Comparison of ENCODE assay signal across 1 cellular context in the genomic region with DNA sequence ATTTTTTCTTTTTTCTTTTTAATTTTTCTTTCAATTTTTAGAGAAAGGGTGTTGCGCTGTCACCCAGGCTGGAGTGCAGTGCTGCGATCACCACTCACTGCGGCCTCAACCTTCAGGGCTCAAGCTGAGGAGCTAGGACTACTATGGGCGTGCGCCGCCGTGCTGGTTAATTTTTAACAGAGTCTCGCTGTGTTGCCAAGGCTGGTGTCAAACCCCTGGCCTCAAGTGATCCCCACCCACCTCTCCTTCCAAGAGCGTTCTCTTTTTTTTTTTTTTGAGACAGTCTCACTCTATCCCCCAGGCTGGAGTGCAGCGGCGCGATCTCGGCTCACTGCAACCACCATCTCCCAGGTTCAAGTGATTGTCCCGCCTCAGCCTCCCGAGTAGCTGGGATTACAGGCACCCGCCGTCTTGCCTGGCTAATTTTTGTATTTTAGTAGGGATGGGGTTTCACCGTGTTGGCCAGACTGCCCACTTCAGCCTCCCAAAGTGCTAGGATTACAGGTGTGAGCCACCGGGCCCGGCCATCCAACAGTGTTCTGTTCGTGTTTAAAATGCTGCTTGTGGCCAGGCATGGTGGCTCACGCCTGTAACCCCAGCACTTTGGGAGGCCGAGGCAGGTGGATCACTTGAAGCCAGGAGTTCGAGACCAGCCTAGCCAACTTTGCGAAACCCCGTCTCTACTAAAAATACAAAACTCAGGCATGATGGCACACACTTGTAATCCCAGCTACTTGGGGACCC.
TF ChIP-seq lines count a peak whose summit lies in the region.

No MANE protein-coding gene starts in this region.

TF ChIP-seq in HepG2, 621 proteins besides CTCF, POLR2A, EP300 and RAD21 (continued from another document and continues in another):
- TF ChIP-seq, protein P1, sequence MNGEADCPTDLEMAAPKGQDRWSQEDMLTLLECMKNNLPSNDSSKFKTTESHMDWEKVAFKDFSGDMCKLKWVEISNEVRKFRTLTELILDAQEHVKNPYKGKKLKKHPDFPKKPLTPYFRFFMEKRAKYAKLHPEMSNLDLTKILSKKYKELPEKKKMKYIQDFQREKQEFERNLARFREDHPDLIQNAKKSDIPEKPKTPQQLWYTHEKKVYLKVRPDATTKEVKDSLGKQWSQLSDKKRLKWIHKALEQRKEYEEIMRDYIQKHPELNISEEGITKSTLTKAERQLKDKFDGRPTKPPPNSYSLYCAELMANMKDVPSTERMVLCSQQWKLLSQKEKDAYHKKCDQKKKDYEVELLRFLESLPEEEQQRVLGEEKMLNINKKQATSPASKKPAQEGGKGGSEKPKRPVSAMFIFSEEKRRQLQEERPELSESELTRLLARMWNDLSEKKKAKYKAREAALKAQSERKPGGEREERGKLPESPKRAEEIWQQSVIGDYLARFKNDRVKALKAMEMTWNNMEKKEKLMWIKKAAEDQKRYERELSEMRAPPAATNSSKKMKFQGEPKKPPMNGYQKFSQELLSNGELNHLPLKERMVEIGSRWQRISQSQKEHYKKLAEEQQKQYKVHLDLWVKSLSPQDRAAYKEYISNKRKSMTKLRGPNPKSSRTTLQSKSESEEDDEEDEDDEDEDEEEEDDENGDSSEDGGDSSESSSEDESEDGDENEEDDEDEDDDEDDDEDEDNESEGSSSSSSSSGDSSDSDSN (CRISPR knock-in tag; IDR thresholded peaks at IDR 0.05) = 0 out of 2 replicates have a peak, but pooled peaks have one; percentile 27
- TF ChIP-seq DRAP1 (CRISPR knock-in tag; IDR thresholded peaks at IDR 0.05) (peak; percentile 76), MXI1 (IDR thresholded peaks at IDR 0.05; ENCODE audit: borderline replicate concordance, low read depth, low read length) (peak; percentile 79; the same call in 2 of the 3 replicates), ZNF644 (CRISPR knock-in tag; IDR thresholded peaks at IDR 0.05; ENCODE audit: low read depth) (no peak), ERF (CRISPR knock-in tag; IDR thresholded peaks at IDR 0.05) (peak; percentile 27; the same call in 1 of the 2 replicates), ZNF761 (CRISPR knock-in tag; conservative IDR thresholded peaks at IDR 0.05) (no peak), BCL6 (CRISPR knock-in tag; IDR thresholded peaks at IDR 0.05) (no peak; the same call in 1 of the 2 replicates), ARHGAP35 (CRISPR knock-in tag; IDR thresholded peaks at IDR 0.05; ENCODE audit: borderline replicate concordance) (no peak), CHCHD3 (CRISPR knock-in tag; IDR thresholded peaks at IDR 0.05) (no peak), ZZZ3 (CRISPR knock-in tag; IDR thresholded peaks at IDR 0.05; ENCODE audit: borderline replicate concordance) (no peak), RXRA (CRISPR knock-in tag; IDR thresholded peaks at IDR 0.05) (peak; percentile 26; the same call in 1 of the 2 replicates), RNF219 (CRISPR knock-in tag; IDR thresholded peaks at IDR 0.05) (no peak), ZNF577 (CRISPR knock-in tag; IDR thresholded peaks at IDR 0.05; ENCODE audit: borderline replicate concordance, low read depth) (no peak), SIX1 (CRISPR knock-in tag; IDR thresholded peaks at IDR 0.05; ENCODE audit: borderline replicate concordance) (no peak), POLR2AphosphoS5 (IDR thresholded peaks at IDR 0.05; ENCODE audit: low read depth, low read length) (peak; percentile 45; the same call in 1 of the 2 replicates), ZNF44 (CRISPR knock-in tag; IDR thresholded peaks at IDR 0.05) (no peak), ZSCAN29 (CRISPR knock-in tag; conservative IDR thresholded peaks at IDR 0.05) (no peak), ZNF331 (CRISPR knock-in tag; IDR thresholded peaks at IDR 0.05) (peak; percentile 39; the same call in 1 of the 2 replicates), ZNF383 (CRISPR knock-in tag; IDR thresholded peaks at IDR 0.05; ENCODE audit: borderline replicate concordance) (no peak), LRRFIP1 (CRISPR knock-in tag; conservative IDR thresholded peaks at IDR 0.05) (no peak), ZNF225 (CRISPR knock-in tag; IDR thresholded peaks at IDR 0.05) (peak; percentile 16), ZNF703 (CRISPR knock-in tag; IDR thresholded peaks at IDR 0.05; ENCODE audit: borderline replicate concordance) (no peak), NKX3-1 (CRISPR knock-in tag; IDR thresholded peaks at IDR 0.05) (no peak), RCOR2 (CRISPR knock-in tag; IDR thresholded peaks at IDR 0.05) (0 out of 2 replicates have a peak, but pooled peaks have one; percentile 55), NFKB2 (CRISPR knock-in tag; IDR thresholded peaks at IDR 0.05; ENCODE audit: borderline replicate concordance) (no peak), ZNF550 (CRISPR knock-in tag; IDR thresholded peaks at IDR 0.05; ENCODE audit: borderline replicate concordance) (peak; percentile 27; the same call in 1 of the 2 replicates), TBL1XR1 (IDR thresholded peaks at IDR 0.05; ENCODE audit: borderline replicate concordance, low read length, partially characterized antibody) (no peak), ZNF552 (CRISPR knock-in tag; IDR thresholded peaks at IDR 0.05; ENCODE audit: borderline replicate concordance) (no peak)
- TF ChIP-seq, protein P2, sequence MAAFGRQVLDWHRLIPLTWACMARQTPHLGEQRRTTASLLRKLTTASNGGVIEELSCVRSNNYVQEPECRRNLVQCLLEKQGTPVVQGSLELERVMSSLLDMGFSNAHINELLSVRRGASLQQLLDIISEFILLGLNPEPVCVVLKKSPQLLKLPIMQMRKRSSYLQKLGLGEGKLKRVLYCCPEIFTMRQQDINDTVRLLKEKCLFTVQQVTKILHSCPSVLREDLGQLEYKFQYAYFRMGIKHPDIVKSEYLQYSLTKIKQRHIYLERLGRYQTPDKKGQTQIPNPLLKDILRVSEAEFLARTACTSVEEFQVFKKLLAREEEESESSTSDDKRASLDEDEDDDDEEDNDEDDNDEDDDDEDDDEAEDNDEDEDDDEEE (CRISPR knock-in tag; IDR thresholded peaks at IDR 0.05) = no peak
- TF ChIP-seq, protein P3, sequence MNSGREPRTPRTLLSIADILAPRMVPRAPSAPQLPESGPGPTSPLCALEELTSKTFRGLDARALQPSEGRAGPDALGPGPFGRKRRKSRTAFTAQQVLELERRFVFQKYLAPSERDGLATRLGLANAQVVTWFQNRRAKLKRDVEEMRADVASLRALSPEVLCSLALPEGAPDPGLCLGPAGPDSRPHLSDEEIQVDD (CRISPR knock-in tag; IDR thresholded peaks at IDR 0.05; ENCODE audit: borderline replicate concordance) = no peak
- TF ChIP-seq, protein P4, sequence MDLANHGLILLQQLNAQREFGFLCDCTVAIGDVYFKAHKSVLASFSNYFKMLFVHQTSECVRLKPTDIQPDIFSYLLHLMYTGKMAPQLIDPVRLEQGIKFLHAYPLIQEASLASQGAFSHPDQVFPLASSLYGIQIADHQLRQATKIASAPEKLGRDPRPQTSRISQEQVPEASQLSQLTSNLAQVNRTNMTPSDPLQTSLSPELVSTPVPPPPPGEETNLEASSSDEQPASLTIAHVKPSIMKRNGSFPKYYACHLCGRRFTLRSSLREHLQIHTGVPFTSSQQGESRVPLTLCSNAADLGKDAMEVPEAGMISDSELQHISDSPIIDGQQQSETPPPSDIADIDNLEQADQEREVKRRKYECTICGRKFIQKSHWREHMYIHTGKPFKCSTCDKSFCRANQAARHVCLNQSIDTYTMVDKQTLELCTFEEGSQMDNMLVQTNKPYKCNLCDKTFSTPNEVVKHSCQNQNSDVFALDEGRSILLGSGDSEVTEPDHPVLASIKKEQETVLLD (CRISPR knock-in tag; IDR thresholded peaks at IDR 0.05; ENCODE audit: low read depth) = no peak
- TF ChIP-seq, protein P5, sequence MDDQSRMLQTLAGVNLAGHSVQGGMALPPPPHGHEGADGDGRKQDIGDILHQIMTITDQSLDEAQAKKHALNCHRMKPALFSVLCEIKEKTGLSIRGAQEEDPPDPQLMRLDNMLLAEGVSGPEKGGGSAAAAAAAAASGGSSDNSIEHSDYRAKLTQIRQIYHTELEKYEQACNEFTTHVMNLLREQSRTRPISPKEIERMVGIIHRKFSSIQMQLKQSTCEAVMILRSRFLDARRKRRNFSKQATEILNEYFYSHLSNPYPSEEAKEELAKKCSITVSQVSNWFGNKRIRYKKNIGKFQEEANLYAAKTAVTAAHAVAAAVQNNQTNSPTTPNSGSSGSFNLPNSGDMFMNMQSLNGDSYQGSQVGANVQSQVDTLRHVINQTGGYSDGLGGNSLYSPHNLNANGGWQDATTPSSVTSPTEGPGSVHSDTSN (CRISPR knock-in tag; IDR thresholded peaks at IDR 0.05; ENCODE audit: borderline replicate concordance) = no peak
- TF ChIP-seq, protein P6, sequence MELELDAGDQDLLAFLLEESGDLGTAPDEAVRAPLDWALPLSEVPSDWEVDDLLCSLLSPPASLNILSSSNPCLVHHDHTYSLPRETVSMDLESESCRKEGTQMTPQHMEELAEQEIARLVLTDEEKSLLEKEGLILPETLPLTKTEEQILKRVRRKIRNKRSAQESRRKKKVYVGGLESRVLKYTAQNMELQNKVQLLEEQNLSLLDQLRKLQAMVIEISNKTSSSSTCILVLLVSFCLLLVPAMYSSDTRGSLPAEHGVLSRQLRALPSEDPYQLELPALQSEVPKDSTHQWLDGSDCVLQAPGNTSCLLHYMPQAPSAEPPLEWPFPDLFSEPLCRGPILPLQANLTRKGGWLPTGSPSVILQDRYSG (CRISPR knock-in tag; IDR thresholded peaks at IDR 0.05) = no peak
- TF ChIP-seq, protein P7, sequence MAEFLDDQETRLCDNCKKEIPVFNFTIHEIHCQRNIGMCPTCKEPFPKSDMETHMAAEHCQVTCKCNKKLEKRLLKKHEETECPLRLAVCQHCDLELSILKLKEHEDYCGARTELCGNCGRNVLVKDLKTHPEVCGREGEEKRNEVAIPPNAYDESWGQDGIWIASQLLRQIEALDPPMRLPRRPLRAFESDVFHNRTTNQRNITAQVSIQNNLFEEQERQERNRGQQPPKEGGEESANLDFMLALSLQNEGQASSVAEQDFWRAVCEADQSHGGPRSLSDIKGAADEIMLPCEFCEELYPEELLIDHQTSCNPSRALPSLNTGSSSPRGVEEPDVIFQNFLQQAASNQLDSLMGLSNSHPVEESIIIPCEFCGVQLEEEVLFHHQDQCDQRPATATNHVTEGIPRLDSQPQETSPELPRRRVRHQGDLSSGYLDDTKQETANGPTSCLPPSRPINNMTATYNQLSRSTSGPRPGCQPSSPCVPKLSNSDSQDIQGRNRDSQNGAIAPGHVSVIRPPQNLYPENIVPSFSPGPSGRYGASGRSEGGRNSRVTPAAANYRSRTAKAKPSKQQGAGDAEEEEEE (CRISPR knock-in tag; IDR thresholded peaks at IDR 0.05; ENCODE audit: borderline replicate concordance) = no peak
- TF ChIP-seq, protein P8, sequence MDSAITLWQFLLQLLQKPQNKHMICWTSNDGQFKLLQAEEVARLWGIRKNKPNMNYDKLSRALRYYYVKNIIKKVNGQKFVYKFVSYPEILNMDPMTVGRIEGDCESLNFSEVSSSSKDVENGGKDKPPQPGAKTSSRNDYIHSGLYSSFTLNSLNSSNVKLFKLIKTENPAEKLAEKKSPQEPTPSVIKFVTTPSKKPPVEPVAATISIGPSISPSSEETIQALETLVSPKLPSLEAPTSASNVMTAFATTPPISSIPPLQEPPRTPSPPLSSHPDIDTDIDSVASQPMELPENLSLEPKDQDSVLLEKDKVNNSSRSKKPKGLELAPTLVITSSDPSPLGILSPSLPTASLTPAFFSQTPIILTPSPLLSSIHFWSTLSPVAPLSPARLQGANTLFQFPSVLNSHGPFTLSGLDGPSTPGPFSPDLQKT (CRISPR knock-in tag; IDR thresholded peaks at IDR 0.05; ENCODE audit: borderline replicate concordance) = no peak
- TF ChIP-seq, protein P9, sequence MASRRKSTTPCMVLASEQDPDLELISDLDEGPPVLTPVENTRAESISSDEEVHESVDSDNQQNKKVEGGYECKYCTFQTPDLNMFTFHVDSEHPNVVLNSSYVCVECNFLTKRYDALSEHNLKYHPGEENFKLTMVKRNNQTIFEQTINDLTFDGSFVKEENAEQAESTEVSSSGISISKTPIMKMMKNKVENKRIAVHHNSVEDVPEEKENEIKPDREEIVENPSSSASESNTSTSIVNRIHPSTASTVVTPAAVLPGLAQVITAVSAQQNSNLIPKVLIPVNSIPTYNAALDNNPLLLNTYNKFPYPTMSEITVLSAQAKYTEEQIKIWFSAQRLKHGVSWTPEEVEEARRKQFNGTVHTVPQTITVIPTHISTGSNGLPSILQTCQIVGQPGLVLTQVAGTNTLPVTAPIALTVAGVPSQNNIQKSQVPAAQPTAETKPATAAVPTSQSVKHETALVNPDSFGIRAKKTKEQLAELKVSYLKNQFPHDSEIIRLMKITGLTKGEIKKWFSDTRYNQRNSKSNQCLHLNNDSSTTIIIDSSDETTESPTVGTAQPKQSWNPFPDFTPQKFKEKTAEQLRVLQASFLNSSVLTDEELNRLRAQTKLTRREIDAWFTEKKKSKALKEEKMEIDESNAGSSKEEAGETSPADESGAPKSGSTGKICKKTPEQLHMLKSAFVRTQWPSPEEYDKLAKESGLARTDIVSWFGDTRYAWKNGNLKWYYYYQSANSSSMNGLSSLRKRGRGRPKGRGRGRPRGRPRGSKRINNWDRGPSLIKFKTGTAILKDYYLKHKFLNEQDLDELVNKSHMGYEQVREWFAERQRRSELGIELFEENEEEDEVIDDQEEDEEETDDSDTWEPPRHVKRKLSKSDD (CRISPR knock-in tag; IDR thresholded peaks at IDR 0.05; ENCODE audit: low read depth) = peak; percentile 53; the same call in 1 of the 2 replicates
